1 cellular context compared by ENCODE assay signal in the genomic region with DNA sequence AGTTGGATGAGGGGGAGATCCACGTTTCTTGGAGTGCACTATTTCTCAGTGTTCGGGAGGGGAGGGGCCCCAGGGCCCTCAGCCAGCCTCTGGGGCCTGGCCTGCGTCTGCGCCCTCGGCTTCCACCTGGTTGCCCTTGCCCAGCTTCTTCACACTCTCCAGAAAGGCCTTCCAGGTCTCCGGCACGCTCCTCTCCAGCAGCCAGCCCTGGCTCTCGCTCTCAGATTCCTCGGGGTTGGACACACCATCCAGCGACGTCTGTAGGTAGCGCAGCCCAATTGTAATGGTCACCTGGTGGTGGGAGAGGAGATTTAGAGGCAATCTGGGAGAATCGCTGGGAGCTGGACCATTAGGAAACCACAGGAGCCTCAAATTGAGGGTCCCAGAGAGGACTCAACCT.
TF ChIP-seq lines count a peak whose summit lies in the region.

No MANE protein-coding gene starts in this region.

TF ChIP-seq in PFSK-1, 5 proteins besides CTCF, POLR2A, EP300 and RAD21:
- TF ChIP-seq POLR2AphosphoS5 (IDR thresholded peaks at IDR 0.05; ENCODE audit: low read depth, low read length) (peak; percentile 35; the same call in 1 of the 2 replicates), SIN3A (IDR thresholded peaks at IDR 0.05; ENCODE audit: borderline replicate concordance, insufficient read depth, low read length) (no peak), TAF1 (IDR thresholded peaks at IDR 0.05; ENCODE audit: borderline replicate concordance, insufficient read depth, low read length) (no peak)
